Comparison of ENCODE assay signal across 1 cellular context in the genomic region with DNA sequence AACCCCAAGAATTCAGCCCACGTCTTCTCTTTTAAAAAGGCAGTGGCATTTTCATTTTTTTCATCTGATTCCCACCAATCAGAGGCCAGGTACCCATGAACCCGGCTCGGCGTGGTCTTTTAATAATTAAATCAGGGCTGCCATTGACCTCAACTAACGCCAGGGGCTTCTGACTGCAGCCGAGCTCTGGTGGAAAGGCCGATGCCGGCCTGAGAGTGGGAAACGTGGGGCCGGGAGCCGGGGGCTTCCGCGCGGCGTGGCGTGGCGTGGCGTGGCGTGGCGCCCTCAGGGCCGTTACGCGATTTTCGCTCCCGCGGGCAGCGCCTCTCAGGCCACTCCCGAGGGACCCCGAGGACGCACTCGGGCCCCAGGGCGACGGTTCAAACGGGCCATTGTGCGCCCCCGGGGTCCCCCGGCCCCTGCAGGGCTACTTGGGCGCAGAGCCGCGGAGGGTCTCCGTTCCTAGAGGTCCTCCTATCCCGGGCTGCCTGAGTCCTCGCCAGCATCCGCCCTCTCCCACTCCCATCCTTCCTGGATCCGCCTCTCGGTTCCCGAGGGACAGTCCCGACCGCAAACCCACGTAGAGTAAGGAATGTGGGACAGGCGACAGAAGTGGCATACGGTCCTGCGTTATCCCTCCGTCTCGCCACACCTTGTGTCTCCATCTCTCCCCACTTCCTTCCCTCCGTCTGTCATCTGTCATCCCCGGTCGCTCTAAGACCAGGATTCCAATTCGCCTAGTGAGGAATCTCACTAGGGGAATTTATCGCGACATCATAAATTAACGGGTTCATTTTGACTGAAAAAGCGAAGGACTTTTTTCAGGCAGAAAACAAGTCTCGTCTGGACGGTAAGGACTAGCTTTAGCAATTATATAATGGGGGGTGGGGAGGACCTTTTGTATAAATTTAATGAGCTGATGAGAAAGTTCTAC.
TF ChIP-seq lines count a peak whose summit lies in the region.

No MANE protein-coding gene starts in this region.

TF ChIP-seq in HepG2, 621 proteins besides CTCF, POLR2A, EP300 and RAD21 (continued from another document and continues in another):
- TF ChIP-seq AHDC1 (CRISPR knock-in tag; IDR thresholded peaks at IDR 0.05; ENCODE audit: borderline replicate concordance) (0 out of 2 replicates have a peak, but pooled peaks have one; percentile 2), EZH2 (conservative IDR thresholded peaks at IDR 0.05; ENCODE audit: low read depth, low read length) (no peak), PLRG1 (conservative IDR thresholded peaks at IDR 0.05) (no peak), ZNF232 (CRISPR knock-in tag; IDR thresholded peaks at IDR 0.05; ENCODE audit: borderline replicate concordance) (no peak), CCAR2 (optimal IDR thresholded peaks at IDR 0.05; ENCODE audit: low read depth, low read length) (no peak), ZNF282 (IDR thresholded peaks at IDR 0.05; ENCODE audit: partially characterized antibody) (no peak), ZNF136 (CRISPR knock-in tag; IDR thresholded peaks at IDR 0.05; ENCODE audit: low read depth) (no peak), BRD4 (CRISPR knock-in tag; IDR thresholded peaks at IDR 0.05) (no peak; the same call in 1 of the 2 replicates), ZNF446 (CRISPR knock-in tag; IDR thresholded peaks at IDR 0.05) (0 out of 2 replicates have a peak, but pooled peaks have one; percentile 73), ZNF713 (CRISPR knock-in tag; IDR thresholded peaks at IDR 0.05) (no peak), THYN1 (CRISPR knock-in tag; IDR thresholded peaks at IDR 0.05; ENCODE audit: borderline replicate concordance, low read depth) (peak; percentile 82; the same call in 1 of the 2 replicates), NCOA5 (CRISPR knock-in tag; IDR thresholded peaks at IDR 0.05) (no peak), ATRX (CRISPR knock-in tag; IDR thresholded peaks at IDR 0.05; ENCODE audit: borderline replicate concordance) (no peak), E2F5 (CRISPR knock-in tag; conservative IDR thresholded peaks at IDR 0.05) (no peak), ZNF441 (CRISPR knock-in tag; IDR thresholded peaks at IDR 0.05; ENCODE audit: borderline replicate concordance) (peak; percentile 60; the same call in 1 of the 2 replicates), ZBTB1 (CRISPR knock-in tag; IDR thresholded peaks at IDR 0.05; ENCODE audit: borderline replicate concordance) (no peak), ETV6 (CRISPR knock-in tag; conservative IDR thresholded peaks at IDR 0.05) (no peak; the same call in 1 of the 2 replicates), ZNF20 (CRISPR knock-in tag; IDR thresholded peaks at IDR 0.05) (no peak), HNF4A (CRISPR knock-in tag; IDR thresholded peaks at IDR 0.05) (no peak), SIX1 (CRISPR knock-in tag; IDR thresholded peaks at IDR 0.05; ENCODE audit: borderline replicate concordance) (no peak), TSC22D2 (CRISPR knock-in tag; IDR thresholded peaks at IDR 0.05; ENCODE audit: borderline replicate concordance) (0 out of 2 replicates have a peak, but pooled peaks have one; percentile 20), ZNF10 (CRISPR knock-in tag; IDR thresholded peaks at IDR 0.05; ENCODE audit: borderline replicate concordance, low read depth) (no peak), ZBTB7A (CRISPR knock-in tag; IDR thresholded peaks at IDR 0.05) (no peak; the same call in 1 of the 2 replicates), RBM39 (IDR thresholded peaks at IDR 0.05; ENCODE audit: low read depth, low read length, poor library complexity, severe bottlenecking) (no peak), TFAP4 (IDR thresholded peaks at IDR 0.05; ENCODE audit: borderline replicate concordance, low read depth) (no peak), SYNCRIP (IDR thresholded peaks at IDR 0.05; ENCODE audit: insufficient read depth, low read depth, low read length) (no peak), THAP8 (CRISPR knock-in tag; IDR thresholded peaks at IDR 0.05; ENCODE audit: borderline replicate concordance) (no peak; the same call in 1 of the 2 replicates), SNRNP70 (IDR thresholded peaks at IDR 0.05; ENCODE audit: low read depth, low read length) (no peak)
- TF ChIP-seq, protein P1, sequence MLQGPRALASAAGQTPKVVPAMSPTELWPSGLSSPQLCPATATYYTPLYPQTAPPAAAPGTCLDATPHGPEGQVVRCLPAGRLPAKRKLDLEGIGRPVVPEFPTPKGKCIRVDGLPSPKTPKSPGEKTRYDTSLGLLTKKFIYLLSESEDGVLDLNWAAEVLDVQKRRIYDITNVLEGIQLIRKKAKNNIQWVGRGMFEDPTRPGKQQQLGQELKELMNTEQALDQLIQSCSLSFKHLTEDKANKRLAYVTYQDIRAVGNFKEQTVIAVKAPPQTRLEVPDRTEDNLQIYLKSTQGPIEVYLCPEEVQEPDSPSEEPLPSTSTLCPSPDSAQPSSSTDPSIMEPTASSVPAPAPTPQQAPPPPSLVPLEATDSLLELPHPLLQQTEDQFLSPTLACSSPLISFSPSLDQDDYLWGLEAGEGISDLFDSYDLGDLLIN (CRISPR knock-in tag; IDR thresholded peaks at IDR 0.05; ENCODE audit: borderline replicate concordance), result no peak
- TF ChIP-seq, protein P2, sequence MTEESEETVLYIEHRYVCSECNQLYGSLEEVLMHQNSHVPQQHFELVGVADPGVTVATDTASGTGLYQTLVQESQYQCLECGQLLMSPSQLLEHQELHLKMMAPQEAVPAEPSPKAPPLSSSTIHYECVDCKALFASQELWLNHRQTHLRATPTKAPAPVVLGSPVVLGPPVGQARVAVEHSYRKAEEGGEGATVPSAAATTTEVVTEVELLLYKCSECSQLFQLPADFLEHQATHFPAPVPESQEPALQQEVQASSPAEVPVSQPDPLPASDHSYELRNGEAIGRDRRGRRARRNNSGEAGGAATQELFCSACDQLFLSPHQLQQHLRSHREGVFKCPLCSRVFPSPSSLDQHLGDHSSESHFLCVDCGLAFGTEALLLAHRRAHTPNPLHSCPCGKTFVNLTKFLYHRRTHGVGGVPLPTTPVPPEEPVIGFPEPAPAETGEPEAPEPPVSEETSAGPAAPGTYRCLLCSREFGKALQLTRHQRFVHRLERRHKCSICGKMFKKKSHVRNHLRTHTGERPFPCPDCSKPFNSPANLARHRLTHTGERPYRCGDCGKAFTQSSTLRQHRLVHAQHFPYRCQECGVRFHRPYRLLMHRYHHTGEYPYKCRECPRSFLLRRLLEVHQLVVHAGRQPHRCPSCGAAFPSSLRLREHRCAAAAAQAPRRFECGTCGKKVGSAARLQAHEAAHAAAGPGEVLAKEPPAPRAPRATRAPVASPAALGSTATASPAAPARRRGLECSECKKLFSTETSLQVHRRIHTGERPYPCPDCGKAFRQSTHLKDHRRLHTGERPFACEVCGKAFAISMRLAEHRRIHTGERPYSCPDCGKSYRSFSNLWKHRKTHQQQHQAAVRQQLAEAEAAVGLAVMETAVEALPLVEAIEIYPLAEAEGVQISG (CRISPR knock-in tag; IDR thresholded peaks at IDR 0.05), result peak; percentile 93
- TF ChIP-seq, protein P3, sequence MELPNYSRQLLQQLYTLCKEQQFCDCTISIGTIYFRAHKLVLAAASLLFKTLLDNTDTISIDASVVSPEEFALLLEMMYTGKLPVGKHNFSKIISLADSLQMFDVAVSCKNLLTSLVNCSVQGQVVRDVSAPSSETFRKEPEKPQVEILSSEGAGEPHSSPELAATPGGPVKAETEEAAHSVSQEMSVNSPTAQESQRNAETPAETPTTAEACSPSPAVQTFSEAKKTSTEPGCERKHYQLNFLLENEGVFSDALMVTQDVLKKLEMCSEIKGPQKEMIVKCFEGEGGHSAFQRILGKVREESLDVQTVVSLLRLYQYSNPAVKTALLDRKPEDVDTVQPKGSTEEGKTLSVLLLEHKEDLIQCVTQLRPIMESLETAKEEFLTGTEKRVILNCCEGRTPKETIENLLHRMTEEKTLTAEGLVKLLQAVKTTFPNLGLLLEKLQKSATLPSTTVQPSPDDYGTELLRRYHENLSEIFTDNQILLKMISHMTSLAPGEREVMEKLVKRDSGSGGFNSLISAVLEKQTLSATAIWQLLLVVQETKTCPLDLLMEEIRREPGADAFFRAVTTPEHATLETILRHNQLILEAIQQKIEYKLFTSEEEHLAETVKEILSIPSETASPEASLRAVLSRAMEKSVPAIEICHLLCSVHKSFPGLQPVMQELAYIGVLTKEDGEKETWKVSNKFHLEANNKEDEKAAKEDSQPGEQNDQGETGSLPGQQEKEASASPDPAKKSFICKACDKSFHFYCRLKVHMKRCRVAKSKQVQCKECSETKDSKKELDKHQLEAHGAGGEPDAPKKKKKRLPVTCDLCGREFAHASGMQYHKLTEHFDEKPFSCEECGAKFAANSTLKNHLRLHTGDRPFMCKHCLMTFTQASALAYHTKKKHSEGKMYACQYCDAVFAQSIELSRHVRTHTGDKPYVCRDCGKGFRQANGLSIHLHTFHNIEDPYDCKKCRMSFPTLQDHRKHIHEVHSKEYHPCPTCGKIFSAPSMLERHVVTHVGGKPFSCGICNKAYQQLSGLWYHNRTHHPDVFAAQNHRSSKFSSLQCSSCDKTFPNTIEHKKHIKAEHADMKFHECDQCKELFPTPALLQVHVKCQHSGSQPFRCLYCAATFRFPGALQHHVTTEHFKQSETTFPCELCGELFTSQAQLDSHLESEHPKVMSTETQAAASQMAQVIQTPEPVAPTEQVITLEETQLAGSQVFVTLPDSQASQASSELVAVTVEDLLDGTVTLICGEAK (IDR thresholded peaks at IDR 0.05), result no peak
- TF ChIP-seq, protein P3 (CRISPR knock-in tag; IDR thresholded peaks at IDR 0.05), result peak; percentile 73; the same call in 1 of the 2 replicates
